18 cellular contexts compared by ENCODE assay signal in genomic region chr9:88604836-88605499, GRCh38.
DNase-seq lines count a peak whose midpoint lies in the region; ATAC-seq and TF ChIP-seq lines count a peak whose summit lies in the region.
"Had no signal": no experiment of that assay in that cellular context is flagged by ENCODE, and none has a peak within 500 bp of the region (broad histone marks: within the 10 kb centered on the region; RNA-seq: fewer than 3 reads in every experiment).

No MANE protein-coding gene starts in this region.

- H4K20me1 ChIP-seq in SK-N-SH (ENCODE audit: insufficient read depth) = no peaks in the 10 kb centered on the region

- H3K9me3 Mint-ChIP-seq in activated naive CD4-positive, alpha-beta T cell treated with anti-CD3 and anti-CD28 coated beads for 36 hours = no peaks in the 10 kb centered on the region

- H3K4me3 ChIP-seq in SK-N-SH (ENCODE audit: low read depth in 2 of 2, low read length in 1 of 2) = no peak overlapping the region
- H3K4me3 ChIP-seq in coronary artery = no peak overlapping the region
- H3K4me3 ChIP-seq in stomach = no peak overlapping the region
- H3K4me3 ChIP-seq: pancreas had no signal

- POLR2A ChIA-PET in SK-N-SH (lab: Yijun Ruan, JAX) = no interaction called here

- H3K4me3 Mint-ChIP-seq in activated naive CD4-positive, alpha-beta T cell treated with anti-CD3 and anti-CD28 coated beads for 36 hours = no peak overlapping the region
- H3K4me3 Mint-ChIP-seq: naive B cell had no signal

- no peaks in the 10 kb centered on the region for H3K9me2 ChIP-seq in SK-N-SH

- no peak for TF ChIP-seq POLR2A in stomach (IDR thresholded peaks at IDR 0.05)

- TF ChIP-seq CTCF in SK-N-SH (IDR thresholded peaks at IDR 0.05) (no peak), coronary artery (IDR thresholded peaks at IDR 0.05) (no peak), stomach (IDR thresholded peaks at IDR 0.05) (no peak)

- CTCF ChIA-PET in SK-N-SH (lab: Yijun Ruan, JAX) = interaction anchor here (1.2 kb wide), 1 partner anchor 12 kb away, joined by 6 read pairs; no protein-coding TSS in a partner anchor
- CTCF ChIA-PET in activated naive CD4-positive, alpha-beta T cell treated with anti-CD3 and anti-CD28 coated beads for 36 hours (lab: Charles Lee) = interaction anchor here (0.7 to 0.9 kb wide), 2 partner anchors 9 to 86 kb away, joined by 3 read pairs; no protein-coding TSS in a partner anchor

- H2AFZ ChIP-seq in SK-N-SH (ENCODE audit: low read depth) = no peak overlapping the region

- H3K27ac ChIP-seq in SK-N-SH (ENCODE audit: low read depth in 2 of 2, low read length in 1 of 2) (peak overlapping the region; percentile 37 to 67; a peak in 3 of 4 replicates), coronary artery (peak overlapping the region; percentile 91 to 94), stomach (peak overlapping the region in 4 of 5 donors; percentile 51 to 76 (median 65))
- H3K27ac ChIP-seq: epithelial cell of prostate, pancreas had no signal

- ATAC-seq in HG02852 (IDR thresholded peaks at IDR 0.05; ENCODE audit: unreplicated experiment) = no peak
- no peak for ATAC-seq in GM19324 (IDR thresholded peaks at IDR 0.05; ENCODE audit: low FRiP score, unreplicated experiment)
- no peak for ATAC-seq in HG02642 (IDR thresholded peaks at IDR 0.05; ENCODE audit: poor library complexity, unreplicated experiment)

- H3K4me1 Mint-ChIP-seq in activated naive CD4-positive, alpha-beta T cell treated with anti-CD3 and anti-CD28 coated beads for 36 hours (ENCODE audit: low read depth) = no peaks in the 10 kb centered on the region
- H3K4me1 Mint-ChIP-seq: naive B cell had no signal

- TF ChIP-seq RAD21 in SK-N-SH (IDR thresholded peaks at IDR 0.05; ENCODE audit: low read length) = no peak

- H3K9ac ChIP-seq in SK-N-SH = no peak overlapping the region

- H3K36me3 ChIP-seq in SK-N-SH (replicated peaks in 1 of 2; ENCODE audit: control insufficient read depth in 1 of 2, insufficient read depth in 2 of 2, low read length in 1 of 2) (no peaks in the 10 kb centered on the region), stomach (no peaks in the 10 kb centered on the region)
- H3K36me3 ChIP-seq: pancreas had no signal

- 70% methylated on average over 3 of the region's 3 CpGs for WGBS in SK-N-SH (ENCODE audit: low lambda C conversion rate)
- 52 to 78% (median 71%) methylated on average over 3 of the region's 3 CpGs for WGBS in stomach, 5 donors

- H3K27ac Mint-ChIP-seq in activated naive CD4-positive, alpha-beta T cell treated with anti-CD3 and anti-CD28 coated beads for 36 hours = no peak overlapping the region
- H3K27ac Mint-ChIP-seq: naive B cell had no signal

- TF ChIP-seq EP300 in SK-N-SH (IDR thresholded peaks at IDR 0.05; ENCODE audit: borderline replicate concordance in 1 of 2, low read depth in 1 of 2, low read length in 1 of 2) = no peak
- peak; percentile 90 for TF ChIP-seq EP300 in stomach (IDR thresholded peaks at IDR 0.05)

- H3K4me1 ChIP-seq in SK-N-SH (ENCODE audit: control insufficient read depth in 1 of 2, insufficient read depth in 2 of 2, low read depth in 1 of 2, low read length in 1 of 2) (peaks cover 0 to 6% of the 10 kb centered on the region in 2 experiments; a peak in 3 of 4 replicates), stomach (peaks cover 0 to 21% (median 10%) of the 10 kb centered on the region in 4 donors)

- no peaks in the 10 kb centered on the region for H3K9me3 ChIP-seq in SK-N-SH
- H3K9me3 ChIP-seq in stomach = no peaks in the 10 kb centered on the region
- H3K9me3 ChIP-seq: pancreas had no signal

- no peaks in the 10 kb centered on the region for H3K79me2 ChIP-seq in SK-N-SH (ENCODE audit: insufficient read depth)

- no peaks in the 10 kb centered on the region for H3F3A ChIP-seq in SK-N-SH (replicated peaks; ENCODE audit: insufficient read depth)

- H3K36me3 Mint-ChIP-seq in activated naive CD4-positive, alpha-beta T cell treated with anti-CD3 and anti-CD28 coated beads for 36 hours (ENCODE audit: low read depth) = no peaks in the 10 kb centered on the region
- H3K36me3 Mint-ChIP-seq: naive B cell had no signal

- no peak for DNase-seq in SK-N-SH
- no peak for DNase-seq in coronary artery (ENCODE audit: low spot score)
- peak; percentile 10 for DNase-seq in left kidney (ENCODE audit: low read depth, low spot score)
- DNase-seq in stomach = no peak
- no peak for DNase-seq in activated naive CD4-positive, alpha-beta T cell treated with anti-CD3 and anti-CD28 coated beads for 36 hours
- DNase-seq: activated naive CD4-positive, alpha-beta T cell treated with Interleukin-2 at 50 U/mL for 16 hours; activated T-cell treated with anti-CD3 and anti-CD28 coated beads for 4 hours; DMS153; naive B cell; NCI-H1105; NCI-H2107; NCI-H510A; pancreas; SHP77 had no signal

- intact Hi-C loops in stomach (cut with DNase I; ENCODE audit: low total_unique reads) = no loop called here
- intact Hi-C loops in activated naive CD4-positive, alpha-beta T cell treated with anti-CD3 and anti-CD28 coated beads for 36 hours (cut with micrococcal nuclease) = no loop called here

- peaks cover 10% of the 10 kb centered on the region for H3K27me3 Mint-ChIP-seq in activated naive CD4-positive, alpha-beta T cell treated with anti-CD3 and anti-CD28 coated beads for 36 hours (ENCODE audit: low read depth)

- H3K4me2 ChIP-seq in SK-N-SH = no peak overlapping the region

- H3K27me3 ChIP-seq in SK-N-SH (ENCODE audit: insufficient read depth) = no peaks in the 10 kb centered on the region
- H3K27me3 ChIP-seq in stomach = no peaks in the 10 kb centered on the region
- H3K27me3 ChIP-seq: pancreas had no signal

TF ChIP-seq in SK-N-SH, 30 proteins besides CTCF, POLR2A, EP300 and RAD21 (continues in another document):
- TF ChIP-seq RFX5 (IDR thresholded peaks at IDR 0.05; ENCODE audit: low read length) (no peak), YY1 (IDR thresholded peaks at IDR 0.05; ENCODE audit: low read depth) (no peak), GABPA (IDR thresholded peaks at IDR 0.05; ENCODE audit: low read depth) (no peak), FOXJ3 (CRISPR knock-in tag; IDR thresholded peaks at IDR 0.05) (no peak), TAF1 (IDR thresholded peaks at IDR 0.05; ENCODE audit: borderline replicate concordance, low read depth, low read length) (no peak), USF1 (IDR thresholded peaks at IDR 0.05; ENCODE audit: borderline replicate concordance, low read depth) (no peak), MAX (IDR thresholded peaks at IDR 0.05; ENCODE audit: low read depth) (no peak), CHD2 (IDR thresholded peaks at IDR 0.05; ENCODE audit: low read length, partially characterized antibody) (no peak), MEF2A (IDR thresholded peaks at IDR 0.05; ENCODE audit: borderline replicate concordance, low read depth) (no peak), PBX3 (IDR thresholded peaks at IDR 0.05) (no peak), SMC3 (IDR thresholded peaks at IDR 0.05; ENCODE audit: low read depth, low read length) (no peak), NFIC (IDR thresholded peaks at IDR 0.05; ENCODE audit: borderline replicate concordance) (no peak), TCF12 (IDR thresholded peaks at IDR 0.05) (no peak), REST (IDR thresholded peaks at IDR 0.05; ENCODE audit: low read depth, low read length) (no peak), ELF1 (IDR thresholded peaks at IDR 0.05) (no peak), GATA2 (CRISPR knock-in tag; IDR thresholded peaks at IDR 0.05) (no peak), TEAD4 (IDR thresholded peaks at IDR 0.05; ENCODE audit: borderline replicate concordance, insufficient read depth) (no peak), FOSL2 (IDR thresholded peaks at IDR 0.05; ENCODE audit: borderline replicate concordance, low read depth) (no peak)
